In genomic region chr17:66727634-66728570, GRCh38 we compare ENCODE assay signal across 1 cellular context.
TF ChIP-seq lines count a peak whose summit lies in the region.

No MANE protein-coding gene starts in this region.

TF ChIP-seq in H1, 55 proteins besides CTCF, POLR2A, EP300 and RAD21 (continued from another document):
- TF ChIP-seq GABPA (IDR thresholded peaks at IDR 0.05; ENCODE audit: borderline replicate concordance, insufficient read depth, low read length) (0 out of 2 replicates have a peak, but pooled peaks have one; percentile 48), YY1 (IDR thresholded peaks at IDR 0.05; ENCODE audit: low read depth, low read length) (0 out of 2 replicates have a peak, but pooled peaks have one; percentile 16)
- TF ChIP-seq, protein P1, sequence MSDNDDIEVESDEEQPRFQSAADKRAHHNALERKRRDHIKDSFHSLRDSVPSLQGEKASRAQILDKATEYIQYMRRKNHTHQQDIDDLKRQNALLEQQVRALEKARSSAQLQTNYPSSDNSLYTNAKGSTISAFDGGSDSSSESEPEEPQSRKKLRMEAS (IDR thresholded peaks at IDR 0.05): peak; percentile 63; the same call in 1 of the 2 replicates
